ENCODE assay signal across 26 cellular contexts in the genomic region with DNA sequence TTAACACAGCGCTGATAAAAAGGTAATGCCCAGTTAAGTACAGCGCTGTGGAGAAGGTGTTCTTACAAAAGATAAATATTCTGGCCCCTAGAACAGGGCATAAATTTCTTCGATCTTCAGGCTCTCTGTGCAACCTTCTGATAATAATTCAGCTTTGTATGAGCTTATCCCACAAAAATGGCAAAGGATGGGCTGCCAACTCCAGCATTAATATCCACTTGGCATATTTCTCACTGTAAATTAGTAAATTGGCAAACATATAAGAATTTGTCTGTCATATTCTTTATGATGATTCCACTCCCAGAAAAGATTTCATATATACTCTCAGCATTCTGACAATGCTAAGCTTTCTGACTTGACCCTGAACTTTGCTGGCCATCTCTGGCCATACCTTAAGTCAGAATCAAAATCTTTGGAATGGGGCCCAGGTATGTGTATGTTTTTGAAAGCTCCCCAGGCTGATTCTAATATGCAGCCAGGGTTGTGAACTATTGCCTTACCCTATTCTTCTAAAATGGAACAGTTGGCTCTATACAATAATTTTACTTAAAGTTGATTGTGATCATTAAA.
DNase-seq lines count a peak whose midpoint lies in the region; TF ChIP-seq lines count a peak whose summit lies in the region.
"Had no signal": no experiment of that assay in that cellular context is flagged by ENCODE, and none has a peak within 500 bp of the region (broad histone marks: within the 10 kb centered on the region; RNA-seq: fewer than 3 reads in every experiment).

No MANE protein-coding gene starts in this region.

- H2AFZ ChIP-seq in H9 (ENCODE audit: low read length): no peak overlapping the region
- H2AFZ ChIP-seq: GM23338 had no signal

- no peaks in the 10 kb centered on the region for H3K4me1 ChIP-seq in H9 (ENCODE audit: insufficient read depth, low read length)
- H3K4me1 ChIP-seq: BE2C had no signal

- peaks cover 6 to 15% of the 10 kb centered on the region in 2 experiments for H3K4me1 Mint-ChIP-seq in H9
- H3K4me1 Mint-ChIP-seq: CD14-positive monocyte had no signal

- no peak overlapping the region for H3T11ph ChIP-seq in H9 (ENCODE audit: low read length)

- no peaks in the 10 kb centered on the region for H3K23me2 ChIP-seq in H9 (ENCODE audit: insufficient read length, low read depth, low read length, poor library complexity, severe bottlenecking)

- H3K79me1 ChIP-seq in H9 (ENCODE audit: insufficient read depth, low read depth, low read length, poor library complexity, severe bottlenecking): no peaks in the 10 kb centered on the region

- H3K23ac ChIP-seq in H9 (ENCODE audit: insufficient read length, low read depth, low read length): no peak overlapping the region

- no peak overlapping the region for H2BK5ac ChIP-seq in H9 (ENCODE audit: insufficient read length, low read length)

- WGBS in H9 (ENCODE audit: extremely low coverage, insufficient read length, low lambda C conversion rate): no CpG with 5 or more reads among the region's 3 CpGs

- H3K36me3 Mint-ChIP-seq in H9 (ENCODE audit: insufficient read depth in 1 of 3, low read depth in 3 of 3): no peaks in the 10 kb centered on the region

- H3K4me3 ChIP-seq in AG10803 (ENCODE audit: low read length): no peak overlapping the region
- no peak overlapping the region for H3K4me3 ChIP-seq in astrocyte of the cerebellum (ENCODE audit: low read depth, low read length)
- no peak overlapping the region for H3K4me3 ChIP-seq in fibroblast of the aortic adventitia (ENCODE audit: low read depth, low read length)
- H3K4me3 ChIP-seq: GM23338, HAP-1, SK-N-MC had no signal

- no peaks in the 10 kb centered on the region for H4K20me1 ChIP-seq in H9 (ENCODE audit: control insufficient read depth, insufficient read depth, insufficient read length)

- H3K4me3 Mint-ChIP-seq in H9: no peak overlapping the region
- H3K4me3 Mint-ChIP-seq: CD14-positive monocyte, GM23338, HFFc6 had no signal

- no peaks in the 10 kb centered on the region for H3K79me2 ChIP-seq in H9 (ENCODE audit: insufficient read depth, low read length)

- H3K4ac ChIP-seq in H9 (ENCODE audit: low read depth, low read length): no peak overlapping the region

- in situ Hi-C loops in astrocyte of the cerebellum (cut with HindIII; ENCODE audit: low sequenced_read_pairs): no loop called here

- no peak overlapping the region for H3K27ac ChIP-seq in H9 (ENCODE audit: insufficient read length, low read depth, low read length)
- H3K27ac ChIP-seq: 22Rv1, SK-N-MC had no signal

- H4K5ac ChIP-seq in H9 (ENCODE audit: insufficient read length, low read depth, low read length): no peak overlapping the region

- no peaks in the 10 kb centered on the region for H3K9me3 Mint-ChIP-seq in H9
- H3K9me3 Mint-ChIP-seq: CD14-positive monocyte, GM23338, HFFc6 had no signal

- H3K18ac ChIP-seq in H9 (ENCODE audit: insufficient read length, low read depth, low read length): no peak overlapping the region

- TF ChIP-seq CTCF in AG10803 (conservative IDR thresholded peaks at IDR 0.05; ENCODE audit: low read length) (no peak), astrocyte of the cerebellum (IDR thresholded peaks at IDR 0.05; ENCODE audit: low read depth, low read length, missing control alignments) (no peak), fibroblast of the aortic adventitia (IDR thresholded peaks at IDR 0.05; ENCODE audit: insufficient read depth, low read length) (no peak), H9 (conservative IDR thresholded peaks at IDR 0.05) (no peak)

- no peaks in the 10 kb centered on the region for H3K9me3 ChIP-seq in H9 (ENCODE audit: control insufficient read depth, low read depth, low read length)
- H3K9me3 ChIP-seq: BE2C, HAP-1 had no signal

- no peak overlapping the region for H3K27ac Mint-ChIP-seq in H9
- H3K27ac Mint-ChIP-seq: CD14-positive monocyte, GM23338, HFFc6 had no signal

- no peak overlapping the region for H3K4me2 ChIP-seq in H9 (ENCODE audit: insufficient read depth, insufficient read length, low read length)
- H3K4me2 ChIP-seq: GM23338 had no signal

- no peak overlapping the region for H3K9ac ChIP-seq in H9 (ENCODE audit: extremely low read depth, insufficient read length, low read length)

- no peaks in the 10 kb centered on the region for H3K27me3 Mint-ChIP-seq in H9 (ENCODE audit: low read depth)

- no peak overlapping the region for H2BK15ac ChIP-seq in H9 (ENCODE audit: low read depth, low read length)

- peak; percentile 43 for DNase-seq in AG10803 (ENCODE audit: low read depth)
- DNase-seq in NCI-H446 treated with DMSO at 0.1 percent for 48 hours (lab: John Stamatoyannopoulos, UW): peak; percentile 62
- peak; percentile 26 for DNase-seq in astrocyte of the cerebellum (ENCODE audit: low read depth)
- DNase-seq in fibroblast of the aortic adventitia (ENCODE audit: low read depth): peak; percentile 62
- no peak for DNase-seq in H9
- DNase-seq in NCI-H2196 treated with DMSO at 0.1 percent for 48 hours (lab: John Stamatoyannopoulos, UW; ENCODE audit: unreplicated experiment): no peak
- no peak for DNase-seq in HK-2 (ENCODE audit: unreplicated experiment)
- no peak for DNase-seq in HT-29 (ENCODE audit: low spot score)
- DNase-seq: BE2C, DMS153, HFFc6, IMR-90, KG1, NCI-H1048, NCI-H1417 treated with DMSO at 0.1 percent for 48 hours, NCI-H1694 treated with DMSO at 0.1 percent for 48 hours, NCI-H2081, NCI-H345, NCI-H524 treated with DMSO at 0.1 percent for 48 hours, NCI-H774, SIG-M5 had no signal

- no peak overlapping the region for H4K8ac ChIP-seq in H9 (replicated peaks; ENCODE audit: insufficient read length, low read depth, low read length)

- no peak overlapping the region for H2BK120ac ChIP-seq in H9 (ENCODE audit: low read depth, low read length, poor library complexity, severe bottlenecking)

- H2AK5ac ChIP-seq in H9 (ENCODE audit: insufficient read length, low read length): no peak overlapping the region

- H3K27me3 ChIP-seq in H9 (ENCODE audit: insufficient read depth, low read length): no peaks in the 10 kb centered on the region
- H3K27me3 ChIP-seq: BE2C had no signal

- H4K91ac ChIP-seq in H9 (ENCODE audit: insufficient read length, low read depth, low read length): no peak overlapping the region

- no peak overlapping the region for H2BK12ac ChIP-seq in H9 (ENCODE audit: insufficient read length, low read depth, low read length)

- H3K14ac ChIP-seq in H9 (ENCODE audit: insufficient read depth, low read length): no peak overlapping the region

- no peak overlapping the region for H2BK20ac ChIP-seq in H9 (ENCODE audit: low read depth, low read length, poor library complexity, severe bottlenecking)

- no peak overlapping the region for H3K56ac ChIP-seq in H9 (ENCODE audit: insufficient read length, low read depth, low read length)

Comparison
In these comparisons a context has a peak if more than half of its experiments do, and no peak if none do; other contexts are left out.
1. DNase-seq: peak in AG10803 (single experiment), NCI-H446 treated with DMSO at 0.1 percent for 48 hours (single experiment), astrocyte of the cerebellum (single experiment) and fibroblast of the aortic adventitia (single experiment); none in H9 (single experiment), NCI-H2196 treated with DMSO at 0.1 percent for 48 hours (single experiment), HK-2 (single experiment) and HT-29 (single experiment).